In the genomic region with DNA sequence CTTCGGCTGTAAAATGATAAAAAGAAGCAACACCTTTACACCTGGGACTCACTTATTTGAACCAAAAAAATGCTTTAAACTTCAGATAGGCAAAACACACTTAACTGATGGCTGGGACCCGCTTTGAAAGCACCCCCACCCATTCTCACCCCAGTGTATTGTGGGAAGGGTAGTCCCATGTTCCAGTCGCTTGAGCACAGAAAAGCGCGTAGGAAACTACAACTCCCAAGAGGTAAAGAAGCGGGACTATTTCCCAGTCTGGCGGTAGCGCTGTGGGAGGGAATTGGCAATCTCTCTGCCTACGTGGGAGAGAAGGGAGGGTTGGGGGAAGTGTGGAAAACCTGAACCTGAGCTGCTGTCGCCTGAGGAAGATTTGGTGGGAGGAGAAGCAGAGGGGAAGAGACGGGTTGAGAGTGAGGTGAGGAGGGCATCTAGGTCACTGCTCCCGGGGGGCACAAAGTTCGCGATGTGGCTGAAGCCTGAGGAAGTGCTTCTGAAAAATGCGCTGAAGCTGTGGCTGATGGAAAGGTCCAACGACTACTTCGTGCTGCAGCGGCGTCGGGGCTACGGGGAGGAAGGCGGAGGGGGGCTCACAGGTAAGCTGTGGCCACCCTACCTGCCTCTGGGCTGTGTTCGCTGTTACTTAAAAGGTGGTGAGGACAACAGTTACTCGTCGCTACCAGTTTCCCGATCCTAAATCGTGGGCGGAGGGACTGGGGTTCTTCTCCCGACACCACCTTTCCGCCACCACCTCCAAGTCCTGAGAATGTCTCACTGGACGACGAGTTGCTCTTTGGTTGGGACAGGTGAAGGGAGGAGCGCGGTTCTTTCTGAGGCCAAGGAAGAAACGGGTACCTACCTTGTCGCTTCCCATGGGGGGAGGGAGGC, we compare ENCODE assay signal across 8 cellular contexts. TPM values are rescaled to one million over a fixed set of nuclear protein-coding genes. Genes with fewer than 3 reads are reported as not detected.
DNase-seq lines count a peak whose midpoint lies in the region; ATAC-seq, FAIRE-seq and TF ChIP-seq lines count a peak whose summit lies in the region.

A gene (plus strand): TSS at position 286 of the 888 bp plus-strand sequence. CDS start 181 bp downstream, at position 467.

- intact Hi-C loops in PC-9 (cut with micrococcal nuclease; ENCODE audit: unreplicated experiment): loop anchor here (1.0 kb wide), 1 partner anchor 198 kb away; a partner anchor contains a TSS
- intact Hi-C loops in left ventricle myocardium inferior (cut with micrococcal nuclease): no loop called here

- H2AK5ac ChIP-seq in trophoblast cell (ENCODE audit: low read length): no peak within 1 kb of the TSS

- H3K18ac ChIP-seq in trophoblast cell (ENCODE audit: low read length): peak within 1 kb of the TSS; percentile 21

- H3K27me3 Mint-ChIP-seq in astrocyte (ENCODE audit: low read depth, unreplicated experiment): no peaks in the 10 kb centered on the region

- peak; percentile 98 for ATAC-seq in GM21367 (IDR thresholded peaks at IDR 0.05; ENCODE audit: unreplicated experiment)

- BruUV-seq in PC-9 (replicated peaks; lab: Mats Ljungman, UMichigan): TSS peak; percentile 53

- no peaks in the 10 kb centered on the region for H3K9me3 ChIP-seq in PC-9 (ENCODE audit: insufficient read depth, low read depth)
- no peaks in the 10 kb centered on the region for H3K9me3 ChIP-seq in astrocyte (ENCODE audit: insufficient read depth, low read depth, low read length)
- H3K9me3 ChIP-seq in left ventricle myocardium inferior (replicated peaks): no peaks in the 10 kb centered on the region
- H3K9me3 ChIP-seq in trophoblast cell (ENCODE audit: insufficient read depth, low read depth, low read length): no peaks in the 10 kb centered on the region

- H2AFZ ChIP-seq in PC-9 (peak within 1 kb of the TSS; percentile 94), astrocyte (ENCODE audit: low read depth, low read length) (peak within 1 kb of the TSS; percentile 84), trophoblast cell (ENCODE audit: insufficient read depth, low read length, poor library complexity) (peak within 1 kb of the TSS; percentile 61)

- H3K9me2 ChIP-seq in PC-9 (ENCODE audit: insufficient read depth): no peaks in the 10 kb centered on the region

- CTCF ChIA-PET in PC-9 (lab: Charles Lee): no interaction called here

- POLR2A ChIA-PET in PC-9 (lab: Charles Lee; ENCODE audit: unreplicated experiment): interaction anchor here (0.6 kb wide), 4 partner anchors 854 to 1644 kb away, joined by 3 to 12 read pairs (median 8); no protein-coding TSS in a partner anchor

- H4K20me1 ChIP-seq in PC-9 (ENCODE audit: insufficient read depth) (no peaks in the 10 kb centered on the region), astrocyte (ENCODE audit: insufficient read depth, low read length) (no peaks in the 10 kb centered on the region)

- peak within 1 kb of the TSS; percentile 34 for H3K14ac ChIP-seq in trophoblast cell (ENCODE audit: low read length)

- H3K27ac Mint-ChIP-seq in astrocyte (ENCODE audit: unreplicated experiment): peak within 1 kb of the TSS; percentile 81

- H3K23ac ChIP-seq in trophoblast cell (ENCODE audit: low read length): no peak within 1 kb of the TSS

- no CpG with 5 or more reads among the region's 36 CpGs for WGBS in trophoblast cell (ENCODE audit: extremely low coverage, insufficient coverage, insufficient read length)

- no peak within 1 kb of the TSS for H2BK5ac ChIP-seq in trophoblast cell (ENCODE audit: low read depth, low read length, poor library complexity)

- FAIRE-seq in astrocyte (lab: Jason Lieb, UNC): peak; percentile 82

- H3K4me3 ChIP-seq in PC-9: peak within 1 kb of the TSS; percentile 77
- H3K4me3 ChIP-seq in astrocyte (ENCODE audit: insufficient read depth, low read depth, low read length): peak within 1 kb of the TSS; percentile 83
- peak within 1 kb of the TSS; percentile 78 for H3K4me3 ChIP-seq in left ventricle myocardium inferior
- H3K4me3 ChIP-seq in trophoblast cell (ENCODE audit: low read depth, low read length): peak within 1 kb of the TSS; percentile 76

- H3K79me2 ChIP-seq in PC-9 (ENCODE audit: low read depth) (peaks cover 5% of the 10 kb centered on the region; the same call in 1 of the 2 replicates), astrocyte (ENCODE audit: insufficient read depth, low read length) (peaks cover 19% of the 10 kb centered on the region), trophoblast cell (ENCODE audit: control insufficient read depth, insufficient read depth, low read length, poor library complexity) (peaks cover 4% of the 10 kb centered on the region)

- H3K4me1 ChIP-seq in PC-9 (replicated peaks; ENCODE audit: insufficient read depth) (peaks cover 7% of the 10 kb centered on the region; the same call in 1 of the 2 replicates), astrocyte (ENCODE audit: insufficient read depth, low read length) (peaks cover 3% of the 10 kb centered on the region), left ventricle myocardium inferior (no peaks in the 10 kb centered on the region), trophoblast cell (ENCODE audit: control insufficient read depth in 1 of 2, insufficient read depth in 2 of 2, low read length in 2 of 2) (peaks cover 0 to 4% of the 10 kb centered on the region in 2 experiments)

- no peak within 1 kb of the TSS for H2BK120ac ChIP-seq in trophoblast cell (ENCODE audit: insufficient read depth, low read length, poor library complexity)

- H3K27ac ChIP-seq in PC-9 (peak within 1 kb of the TSS; percentile 50), astrocyte (ENCODE audit: low read depth, low read length) (peak within 1 kb of the TSS; percentile 78), left ventricle myocardium inferior (replicated peaks) (peak within 1 kb of the TSS; percentile 42), trophoblast cell (ENCODE audit: low read depth, low read length) (no peak within 1 kb of the TSS)

- no peaks in the 10 kb centered on the region for H3K9me3 Mint-ChIP-seq in astrocyte (ENCODE audit: unreplicated experiment)

- no peaks in the 10 kb centered on the region for H3K27me3 ChIP-seq in PC-9 (ENCODE audit: insufficient read depth, low read depth)
- no peaks in the 10 kb centered on the region for H3K27me3 ChIP-seq in astrocyte (ENCODE audit: insufficient read depth, low read length)
- no peaks in the 10 kb centered on the region for H3K27me3 ChIP-seq in left ventricle myocardium inferior (ENCODE audit: low read depth)
- no peaks in the 10 kb centered on the region for H3K27me3 ChIP-seq in trophoblast cell (ENCODE audit: insufficient read depth, low read length)

- H4K12ac ChIP-seq in trophoblast cell (ENCODE audit: low read depth, low read length): peak within 1 kb of the TSS; percentile 80

- peak within 1 kb of the TSS; percentile 46 for H4K8ac ChIP-seq in trophoblast cell (ENCODE audit: low read depth, low read length)

- H3K4ac ChIP-seq in trophoblast cell (ENCODE audit: low read depth, low read length): no peak within 1 kb of the TSS

- H3K4me3 Mint-ChIP-seq in astrocyte (ENCODE audit: unreplicated experiment): peak within 1 kb of the TSS; percentile 97

- H3K36me3 ChIP-seq in PC-9 (ENCODE audit: low read depth) (no peaks in the 10 kb centered on the region), astrocyte (ENCODE audit: insufficient read depth, low read length) (no peaks in the 10 kb centered on the region), left ventricle myocardium inferior (no peaks in the 10 kb centered on the region), trophoblast cell (ENCODE audit: control insufficient read depth in 1 of 2, insufficient read depth in 2 of 2, low read length in 2 of 2) (no peaks in the 10 kb centered on the region)

- TF ChIP-seq CTCF in PC-9 (conservative IDR thresholded peaks at IDR 0.05): no peak
- TF ChIP-seq CTCF in astrocyte (IDR thresholded peaks at IDR 0.05; ENCODE audit: insufficient read depth, low read depth, low read length): no peak
- TF ChIP-seq CTCF in left ventricle myocardium inferior (IDR thresholded peaks at IDR 0.05; ENCODE audit: borderline replicate concordance): no peak

- H3K4me1 Mint-ChIP-seq in astrocyte (ENCODE audit: low read depth, unreplicated experiment): no peaks in the 10 kb centered on the region

- H3K79me1 ChIP-seq in trophoblast cell (ENCODE audit: low read length): peaks cover 3% of the 10 kb centered on the region

- H3K36me3 Mint-ChIP-seq in astrocyte (ENCODE audit: low read depth, unreplicated experiment): no peaks in the 10 kb centered on the region

- no peak within 1 kb of the TSS for H2BK12ac ChIP-seq in trophoblast cell (ENCODE audit: low read length)

- H3K9ac ChIP-seq in astrocyte (ENCODE audit: low read length) (peak within 1 kb of the TSS; percentile 97), trophoblast cell (ENCODE audit: low read length) (no peak within 1 kb of the TSS)

- peak within 1 kb of the TSS; percentile 77 for H3K4me2 ChIP-seq in PC-9
- peak within 1 kb of the TSS; percentile 93 for H3K4me2 ChIP-seq in astrocyte (ENCODE audit: low read length)
- peak within 1 kb of the TSS; percentile 57 for H3K4me2 ChIP-seq in trophoblast cell (ENCODE audit: low read length)

- no peaks in the 10 kb centered on the region for H3F3A ChIP-seq in PC-9 (ENCODE audit: insufficient read depth, low read depth)

- H4K91ac ChIP-seq in trophoblast cell (ENCODE audit: low read depth, low read length): peak within 1 kb of the TSS; percentile 77

- DNase-seq in DMS 273 treated with DMSO at 0.1 percent for 48 hours (lab: John Stamatoyannopoulos, UW): peak; percentile 80
- peak; percentile 66 for DNase-seq in HPDE6-E6E7 (ENCODE audit: extremely low spot score)
- peak; percentile 72 to 90 for DNase-seq in PC-9
- peak; percentile 91 for DNase-seq in astrocyte (ENCODE audit: low read depth)
- peak; percentile 56 for DNase-seq in left ventricle myocardium inferior
- DNase-seq in trophoblast cell: peak; percentile 69 to 86
- no peak for DNase-seq in OCI-M2 (lab: John Stamatoyannopoulos, UW; ENCODE audit: unreplicated experiment)

RNA-seq across cellular contexts. Expression of the gene that starts here (rescaled TPM):
- 2.8 and 5.3 TPM in 2 replicates for total RNA-seq in PC-9 (2021)
- 12.1 and 13.7 TPM in 2 replicates for total RNA-seq in astrocyte
- total RNA-seq in left ventricle myocardium inferior: 2.0 TPM
- polyA plus RNA-seq in trophoblast cell (2013): 2.9 and 3.0 TPM in 2 replicates
